In genomic region chr17:43367588-43368242, GRCh38 we compare ENCODE assay signal across 1 cellular context.
TF ChIP-seq lines count a peak whose summit lies in the region.

No MANE protein-coding gene starts in this region.

TF ChIP-seq in HCT116, 20 proteins besides CTCF, POLR2A, EP300 and RAD21 (continued from another document):
- peak; percentile 81 for TF ChIP-seq ZBTB33 (IDR thresholded peaks at IDR 0.05; ENCODE audit: extremely low read depth, insufficient replicate concordance, low read length)
- peak; percentile 84 for TF ChIP-seq JUND (IDR thresholded peaks at IDR 0.05)
- peak; percentile 95 for TF ChIP-seq SP1 (IDR thresholded peaks at IDR 0.05; ENCODE audit: low read depth)
- no peak; the same call in 1 of the 2 replicates for TF ChIP-seq EGR1 (IDR thresholded peaks at IDR 0.05; ENCODE audit: low read depth)
- TF ChIP-seq FOSL1 (IDR thresholded peaks at IDR 0.05; ENCODE audit: low read depth): peak; percentile 59
- peak; percentile 36 for TF ChIP-seq YY1 (IDR thresholded peaks at IDR 0.05; ENCODE audit: extremely low read depth, insufficient replicate concordance, low read depth, low read length)
- TF ChIP-seq ELF1 (IDR thresholded peaks at IDR 0.05; ENCODE audit: borderline replicate concordance, low read depth): no peak; the same call in 1 of the 2 replicates
- no peak; the same call in none of the 2 replicates for TF ChIP-seq CEBPB (IDR thresholded peaks at IDR 0.05; ENCODE audit: low read depth)
- TF ChIP-seq EZH2 (IDR thresholded peaks at IDR 0.05): no peak
